ENCODE assay signal across 1 cellular context in the genomic region with DNA sequence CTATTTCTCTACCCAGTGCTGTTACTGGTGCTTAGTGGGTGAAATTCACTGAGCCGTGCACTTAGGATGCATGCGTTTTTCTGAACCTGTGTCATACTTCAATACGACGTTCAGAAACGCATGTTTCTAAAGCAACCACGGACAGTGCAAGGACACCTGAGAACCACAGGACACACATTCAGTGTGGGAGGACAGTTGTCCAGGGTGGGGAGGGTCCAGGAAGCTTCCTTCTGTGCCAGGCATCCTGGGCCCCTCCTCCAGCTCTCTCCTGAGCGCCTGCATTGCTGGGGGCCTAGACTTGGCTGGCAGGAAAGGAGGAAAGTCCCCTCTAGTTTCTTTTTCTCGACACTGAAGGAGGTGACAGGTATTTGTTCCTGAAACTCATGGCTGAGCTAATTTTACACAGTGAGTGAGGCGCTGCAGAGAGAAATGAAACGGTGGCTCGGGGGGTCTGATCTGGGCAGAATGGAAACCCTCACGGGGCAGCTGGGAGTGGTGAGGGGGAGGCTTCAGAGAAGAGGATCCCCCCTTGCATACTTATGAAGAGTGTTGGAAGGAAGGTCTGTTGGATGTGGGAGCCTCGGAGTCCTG.
TF ChIP-seq lines count a peak whose summit lies in the region.

No MANE protein-coding gene starts in this region.

TF ChIP-seq in GM12878, 131 proteins besides CTCF, POLR2A, EP300 and RAD21 (continued from another document and continues in another):
- TF ChIP-seq, protein P1, sequence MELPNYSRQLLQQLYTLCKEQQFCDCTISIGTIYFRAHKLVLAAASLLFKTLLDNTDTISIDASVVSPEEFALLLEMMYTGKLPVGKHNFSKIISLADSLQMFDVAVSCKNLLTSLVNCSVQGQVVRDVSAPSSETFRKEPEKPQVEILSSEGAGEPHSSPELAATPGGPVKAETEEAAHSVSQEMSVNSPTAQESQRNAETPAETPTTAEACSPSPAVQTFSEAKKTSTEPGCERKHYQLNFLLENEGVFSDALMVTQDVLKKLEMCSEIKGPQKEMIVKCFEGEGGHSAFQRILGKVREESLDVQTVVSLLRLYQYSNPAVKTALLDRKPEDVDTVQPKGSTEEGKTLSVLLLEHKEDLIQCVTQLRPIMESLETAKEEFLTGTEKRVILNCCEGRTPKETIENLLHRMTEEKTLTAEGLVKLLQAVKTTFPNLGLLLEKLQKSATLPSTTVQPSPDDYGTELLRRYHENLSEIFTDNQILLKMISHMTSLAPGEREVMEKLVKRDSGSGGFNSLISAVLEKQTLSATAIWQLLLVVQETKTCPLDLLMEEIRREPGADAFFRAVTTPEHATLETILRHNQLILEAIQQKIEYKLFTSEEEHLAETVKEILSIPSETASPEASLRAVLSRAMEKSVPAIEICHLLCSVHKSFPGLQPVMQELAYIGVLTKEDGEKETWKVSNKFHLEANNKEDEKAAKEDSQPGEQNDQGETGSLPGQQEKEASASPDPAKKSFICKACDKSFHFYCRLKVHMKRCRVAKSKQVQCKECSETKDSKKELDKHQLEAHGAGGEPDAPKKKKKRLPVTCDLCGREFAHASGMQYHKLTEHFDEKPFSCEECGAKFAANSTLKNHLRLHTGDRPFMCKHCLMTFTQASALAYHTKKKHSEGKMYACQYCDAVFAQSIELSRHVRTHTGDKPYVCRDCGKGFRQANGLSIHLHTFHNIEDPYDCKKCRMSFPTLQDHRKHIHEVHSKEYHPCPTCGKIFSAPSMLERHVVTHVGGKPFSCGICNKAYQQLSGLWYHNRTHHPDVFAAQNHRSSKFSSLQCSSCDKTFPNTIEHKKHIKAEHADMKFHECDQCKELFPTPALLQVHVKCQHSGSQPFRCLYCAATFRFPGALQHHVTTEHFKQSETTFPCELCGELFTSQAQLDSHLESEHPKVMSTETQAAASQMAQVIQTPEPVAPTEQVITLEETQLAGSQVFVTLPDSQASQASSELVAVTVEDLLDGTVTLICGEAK (IDR thresholded peaks at IDR 0.05; ENCODE audit: borderline replicate concordance): no peak
- peak; percentile 86 for TF ChIP-seq RELA (IDR thresholded peaks at IDR 0.05; ENCODE audit: borderline replicate concordance, partially characterized antibody)
- no peak for TF ChIP-seq HDAC6 (IDR thresholded peaks at IDR 0.05; ENCODE audit: unreplicated experiment)
- peak; percentile 91 for TF ChIP-seq GATAD2B (conservative IDR thresholded peaks at IDR 0.05; ENCODE audit: low read depth)
- no peak for TF ChIP-seq POLR2AphosphoS5 (IDR thresholded peaks at IDR 0.05; ENCODE audit: low read length)
- TF ChIP-seq ZNF217 (IDR thresholded peaks at IDR 0.05): no peak; the same call in 1 of the 2 replicates
- TF ChIP-seq CBFB (IDR thresholded peaks at IDR 0.05; ENCODE audit: low read depth): no peak
- TF ChIP-seq BACH1 (IDR thresholded peaks at IDR 0.05; ENCODE audit: borderline replicate concordance): peak; percentile 29; the same call in 1 of the 2 replicates
- TF ChIP-seq, protein P2, sequence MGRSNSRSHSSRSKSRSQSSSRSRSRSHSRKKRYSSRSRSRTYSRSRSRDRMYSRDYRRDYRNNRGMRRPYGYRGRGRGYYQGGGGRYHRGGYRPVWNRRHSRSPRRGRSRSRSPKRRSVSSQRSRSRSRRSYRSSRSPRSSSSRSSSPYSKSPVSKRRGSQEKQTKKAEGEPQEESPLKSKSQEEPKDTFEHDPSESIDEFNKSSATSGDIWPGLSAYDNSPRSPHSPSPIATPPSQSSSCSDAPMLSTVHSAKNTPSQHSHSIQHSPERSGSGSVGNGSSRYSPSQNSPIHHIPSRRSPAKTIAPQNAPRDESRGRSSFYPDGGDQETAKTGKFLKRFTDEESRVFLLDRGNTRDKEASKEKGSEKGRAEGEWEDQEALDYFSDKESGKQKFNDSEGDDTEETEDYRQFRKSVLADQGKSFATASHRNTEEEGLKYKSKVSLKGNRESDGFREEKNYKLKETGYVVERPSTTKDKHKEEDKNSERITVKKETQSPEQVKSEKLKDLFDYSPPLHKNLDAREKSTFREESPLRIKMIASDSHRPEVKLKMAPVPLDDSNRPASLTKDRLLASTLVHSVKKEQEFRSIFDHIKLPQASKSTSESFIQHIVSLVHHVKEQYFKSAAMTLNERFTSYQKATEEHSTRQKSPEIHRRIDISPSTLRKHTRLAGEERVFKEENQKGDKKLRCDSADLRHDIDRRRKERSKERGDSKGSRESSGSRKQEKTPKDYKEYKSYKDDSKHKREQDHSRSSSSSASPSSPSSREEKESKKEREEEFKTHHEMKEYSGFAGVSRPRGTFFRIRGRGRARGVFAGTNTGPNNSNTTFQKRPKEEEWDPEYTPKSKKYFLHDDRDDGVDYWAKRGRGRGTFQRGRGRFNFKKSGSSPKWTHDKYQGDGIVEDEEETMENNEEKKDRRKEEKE (IDR thresholded peaks at IDR 0.05): no peak
- no peak for TF ChIP-seq NFXL1 (IDR thresholded peaks at IDR 0.05; ENCODE audit: borderline replicate concordance)
- TF ChIP-seq SREBF1 (IDR thresholded peaks at IDR 0.05; ENCODE audit: low read length): no peak
- TF ChIP-seq SMC3 (IDR thresholded peaks at IDR 0.05; ENCODE audit: borderline replicate concordance, low read length): no peak; the same call in 1 of the 2 replicates
- no peak for TF ChIP-seq GABPA (IDR thresholded peaks at IDR 0.05; ENCODE audit: low read depth)
- TF ChIP-seq MEF2A (IDR thresholded peaks at IDR 0.05; ENCODE audit: insufficient read depth, low read depth, low read length): peak; percentile 88
- TF ChIP-seq, protein P3, sequence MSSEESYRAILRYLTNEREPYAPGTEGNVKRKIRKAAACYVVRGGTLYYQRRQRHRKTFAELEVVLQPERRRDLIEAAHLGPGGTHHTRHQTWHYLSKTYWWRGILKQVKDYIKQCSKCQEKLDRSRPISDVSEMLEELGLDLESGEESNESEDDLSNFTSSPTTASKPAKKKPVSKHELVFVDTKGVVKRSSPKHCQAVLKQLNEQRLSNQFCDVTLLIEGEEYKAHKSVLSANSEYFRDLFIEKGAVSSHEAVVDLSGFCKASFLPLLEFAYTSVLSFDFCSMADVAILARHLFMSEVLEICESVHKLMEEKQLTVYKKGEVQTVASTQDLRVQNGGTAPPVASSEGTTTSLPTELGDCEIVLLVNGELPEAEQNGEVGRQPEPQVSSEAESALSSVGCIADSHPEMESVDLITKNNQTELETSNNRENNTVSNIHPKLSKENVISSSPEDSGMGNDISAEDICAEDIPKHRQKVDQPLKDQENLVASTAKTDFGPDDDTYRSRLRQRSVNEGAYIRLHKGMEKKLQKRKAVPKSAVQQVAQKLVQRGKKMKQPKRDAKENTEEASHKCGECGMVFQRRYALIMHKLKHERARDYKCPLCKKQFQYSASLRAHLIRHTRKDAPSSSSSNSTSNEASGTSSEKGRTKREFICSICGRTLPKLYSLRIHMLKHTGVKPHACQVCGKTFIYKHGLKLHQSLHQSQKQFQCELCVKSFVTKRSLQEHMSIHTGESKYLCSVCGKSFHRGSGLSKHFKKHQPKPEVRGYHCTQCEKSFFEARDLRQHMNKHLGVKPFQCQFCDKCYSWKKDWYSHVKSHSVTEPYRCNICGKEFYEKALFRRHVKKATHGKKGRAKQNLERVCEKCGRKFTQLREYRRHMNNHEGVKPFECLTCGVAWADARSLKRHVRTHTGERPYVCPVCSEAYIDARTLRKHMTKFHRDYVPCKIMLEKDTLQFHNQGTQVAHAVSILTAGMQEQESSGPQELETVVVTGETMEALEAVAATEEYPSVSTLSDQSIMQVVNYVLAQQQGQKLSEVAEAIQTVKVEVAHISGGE (CRISPR knock-in tag; IDR thresholded peaks at IDR 0.05): no peak
- TF ChIP-seq SMAD1 (IDR thresholded peaks at IDR 0.05; ENCODE audit: low read depth, partially characterized antibody): no peak
- no peak; the same call in 2 of the 3 replicates for TF ChIP-seq POU2F2 (IDR thresholded peaks at IDR 0.05; ENCODE audit: borderline replicate concordance, low read depth, low read length)
- TF ChIP-seq SUPT20H (IDR thresholded peaks at IDR 0.05; ENCODE audit: borderline replicate concordance, control insufficient read depth, low read depth, low read length): no peak
- TF ChIP-seq YY1 (IDR thresholded peaks at IDR 0.05; ENCODE audit: low read depth, low read length): peak; percentile 67
- no peak for TF ChIP-seq SMARCA5 (IDR thresholded peaks at IDR 0.05)
- TF ChIP-seq FOXM1 (IDR thresholded peaks at IDR 0.05; ENCODE audit: low read depth, low read length): no peak
- TF ChIP-seq, protein P4, sequence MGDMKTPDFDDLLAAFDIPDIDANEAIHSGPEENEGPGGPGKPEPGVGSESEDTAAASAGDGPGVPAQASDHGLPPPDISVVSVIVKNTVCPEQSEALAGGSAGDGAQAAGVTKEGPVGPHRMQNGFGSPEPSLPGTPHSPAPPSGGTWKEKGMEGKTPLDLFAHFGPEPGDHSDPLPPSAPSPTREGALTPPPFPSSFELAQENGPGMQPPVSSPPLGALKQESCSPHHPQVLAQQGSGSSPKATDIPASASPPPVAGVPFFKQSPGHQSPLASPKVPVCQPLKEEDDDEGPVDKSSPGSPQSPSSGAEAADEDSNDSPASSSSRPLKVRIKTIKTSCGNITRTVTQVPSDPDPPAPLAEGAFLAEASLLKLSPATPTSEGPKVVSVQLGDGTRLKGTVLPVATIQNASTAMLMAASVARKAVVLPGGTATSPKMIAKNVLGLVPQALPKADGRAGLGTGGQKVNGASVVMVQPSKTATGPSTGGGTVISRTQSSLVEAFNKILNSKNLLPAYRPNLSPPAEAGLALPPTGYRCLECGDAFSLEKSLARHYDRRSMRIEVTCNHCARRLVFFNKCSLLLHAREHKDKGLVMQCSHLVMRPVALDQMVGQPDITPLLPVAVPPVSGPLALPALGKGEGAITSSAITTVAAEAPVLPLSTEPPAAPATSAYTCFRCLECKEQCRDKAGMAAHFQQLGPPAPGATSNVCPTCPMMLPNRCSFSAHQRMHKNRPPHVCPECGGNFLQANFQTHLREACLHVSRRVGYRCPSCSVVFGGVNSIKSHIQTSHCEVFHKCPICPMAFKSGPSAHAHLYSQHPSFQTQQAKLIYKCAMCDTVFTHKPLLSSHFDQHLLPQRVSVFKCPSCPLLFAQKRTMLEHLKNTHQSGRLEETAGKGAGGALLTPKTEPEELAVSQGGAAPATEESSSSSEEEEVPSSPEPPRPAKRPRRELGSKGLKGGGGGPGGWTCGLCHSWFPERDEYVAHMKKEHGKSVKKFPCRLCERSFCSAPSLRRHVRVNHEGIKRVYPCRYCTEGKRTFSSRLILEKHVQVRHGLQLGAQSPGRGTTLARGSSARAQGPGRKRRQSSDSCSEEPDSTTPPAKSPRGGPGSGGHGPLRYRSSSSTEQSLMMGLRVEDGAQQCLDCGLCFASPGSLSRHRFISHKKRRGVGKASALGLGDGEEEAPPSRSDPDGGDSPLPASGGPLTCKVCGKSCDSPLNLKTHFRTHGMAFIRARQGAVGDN (IDR thresholded peaks at IDR 0.05): peak; percentile 87
- peak; percentile 40; the same call in 1 of the 2 replicates for TF ChIP-seq HDGF (IDR thresholded peaks at IDR 0.05)
- no peak for TF ChIP-seq ESRRA (IDR thresholded peaks at IDR 0.05; ENCODE audit: low read length)
- TF ChIP-seq KLF5 (IDR thresholded peaks at IDR 0.05; ENCODE audit: partially characterized antibody): peak; percentile 25
- TF ChIP-seq, protein P5, sequence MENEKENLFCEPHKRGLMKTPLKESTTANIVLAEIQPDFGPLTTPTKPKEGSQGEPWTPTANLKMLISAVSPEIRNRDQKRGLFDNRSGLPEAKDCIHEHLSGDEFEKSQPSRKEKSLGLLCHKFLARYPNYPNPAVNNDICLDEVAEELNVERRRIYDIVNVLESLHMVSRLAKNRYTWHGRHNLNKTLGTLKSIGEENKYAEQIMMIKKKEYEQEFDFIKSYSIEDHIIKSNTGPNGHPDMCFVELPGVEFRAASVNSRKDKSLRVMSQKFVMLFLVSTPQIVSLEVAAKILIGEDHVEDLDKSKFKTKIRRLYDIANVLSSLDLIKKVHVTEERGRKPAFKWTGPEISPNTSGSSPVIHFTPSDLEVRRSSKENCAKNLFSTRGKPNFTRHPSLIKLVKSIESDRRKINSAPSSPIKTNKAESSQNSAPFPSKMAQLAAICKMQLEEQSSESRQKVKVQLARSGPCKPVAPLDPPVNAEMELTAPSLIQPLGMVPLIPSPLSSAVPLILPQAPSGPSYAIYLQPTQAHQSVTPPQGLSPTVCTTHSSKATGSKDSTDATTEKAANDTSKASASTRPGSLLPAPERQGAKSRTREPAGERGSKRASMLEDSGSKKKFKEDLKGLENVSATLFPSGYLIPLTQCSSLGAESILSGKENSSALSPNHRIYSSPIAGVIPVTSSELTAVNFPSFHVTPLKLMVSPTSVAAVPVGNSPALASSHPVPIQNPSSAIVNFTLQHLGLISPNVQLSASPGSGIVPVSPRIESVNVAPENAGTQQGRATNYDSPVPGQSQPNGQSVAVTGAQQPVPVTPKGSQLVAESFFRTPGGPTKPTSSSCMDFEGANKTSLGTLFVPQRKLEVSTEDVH (IDR thresholded peaks at IDR 0.05; ENCODE audit: low read depth, partially characterized antibody): no peak
- TF ChIP-seq, protein P6, sequence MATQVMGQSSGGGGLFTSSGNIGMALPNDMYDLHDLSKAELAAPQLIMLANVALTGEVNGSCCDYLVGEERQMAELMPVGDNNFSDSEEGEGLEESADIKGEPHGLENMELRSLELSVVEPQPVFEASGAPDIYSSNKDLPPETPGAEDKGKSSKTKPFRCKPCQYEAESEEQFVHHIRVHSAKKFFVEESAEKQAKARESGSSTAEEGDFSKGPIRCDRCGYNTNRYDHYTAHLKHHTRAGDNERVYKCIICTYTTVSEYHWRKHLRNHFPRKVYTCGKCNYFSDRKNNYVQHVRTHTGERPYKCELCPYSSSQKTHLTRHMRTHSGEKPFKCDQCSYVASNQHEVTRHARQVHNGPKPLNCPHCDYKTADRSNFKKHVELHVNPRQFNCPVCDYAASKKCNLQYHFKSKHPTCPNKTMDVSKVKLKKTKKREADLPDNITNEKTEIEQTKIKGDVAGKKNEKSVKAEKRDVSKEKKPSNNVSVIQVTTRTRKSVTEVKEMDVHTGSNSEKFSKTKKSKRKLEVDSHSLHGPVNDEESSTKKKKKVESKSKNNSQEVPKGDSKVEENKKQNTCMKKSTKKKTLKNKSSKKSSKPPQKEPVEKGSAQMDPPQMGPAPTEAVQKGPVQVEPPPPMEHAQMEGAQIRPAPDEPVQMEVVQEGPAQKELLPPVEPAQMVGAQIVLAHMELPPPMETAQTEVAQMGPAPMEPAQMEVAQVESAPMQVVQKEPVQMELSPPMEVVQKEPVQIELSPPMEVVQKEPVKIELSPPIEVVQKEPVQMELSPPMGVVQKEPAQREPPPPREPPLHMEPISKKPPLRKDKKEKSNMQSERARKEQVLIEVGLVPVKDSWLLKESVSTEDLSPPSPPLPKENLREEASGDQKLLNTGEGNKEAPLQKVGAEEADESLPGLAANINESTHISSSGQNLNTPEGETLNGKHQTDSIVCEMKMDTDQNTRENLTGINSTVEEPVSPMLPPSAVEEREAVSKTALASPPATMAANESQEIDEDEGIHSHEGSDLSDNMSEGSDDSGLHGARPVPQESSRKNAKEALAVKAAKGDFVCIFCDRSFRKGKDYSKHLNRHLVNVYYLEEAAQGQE (IDR thresholded peaks at IDR 0.05; ENCODE audit: low read depth, low read length): peak; percentile 14; the same call in 1 of the 2 replicates
- TF ChIP-seq CEBPB (IDR thresholded peaks at IDR 0.05; ENCODE audit: borderline replicate concordance in 1 of 2, low read depth in 2 of 2, low read length in 2 of 2): no peak
- 0 out of 2 replicates have a peak, but pooled peaks have one; percentile 54 for TF ChIP-seq STAT3 (IDR thresholded peaks at IDR 0.05; ENCODE audit: low read depth, low read length)
- no peak for TF ChIP-seq SIN3A (IDR thresholded peaks at IDR 0.05; ENCODE audit: low read depth, low read length)
- TF ChIP-seq, protein P7, sequence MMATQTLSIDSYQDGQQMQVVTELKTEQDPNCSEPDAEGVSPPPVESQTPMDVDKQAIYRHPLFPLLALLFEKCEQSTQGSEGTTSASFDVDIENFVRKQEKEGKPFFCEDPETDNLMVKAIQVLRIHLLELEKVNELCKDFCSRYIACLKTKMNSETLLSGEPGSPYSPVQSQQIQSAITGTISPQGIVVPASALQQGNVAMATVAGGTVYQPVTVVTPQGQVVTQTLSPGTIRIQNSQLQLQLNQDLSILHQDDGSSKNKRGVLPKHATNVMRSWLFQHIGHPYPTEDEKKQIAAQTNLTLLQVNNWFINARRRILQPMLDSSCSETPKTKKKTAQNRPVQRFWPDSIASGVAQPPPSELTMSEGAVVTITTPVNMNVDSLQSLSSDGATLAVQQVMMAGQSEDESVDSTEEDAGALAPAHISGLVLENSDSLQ (IDR thresholded peaks at IDR 0.05): peak; percentile 37; the same call in 1 of the 2 replicates
